Comparison of ENCODE assay signal across 11 cellular contexts in genomic region chr3:42667523-42668402, GRCh38. TPM values are rescaled to one million over a fixed set of nuclear protein-coding genes. Genes with fewer than 3 reads are reported as not detected.
DNase-seq lines count a peak whose midpoint lies in the region; ATAC-seq, FAIRE-seq and TF ChIP-seq lines count a peak whose summit lies in the region.
"Had no signal": no experiment of that assay in that cellular context is flagged by ENCODE, and none has a peak within 500 bp of the region (broad histone marks: within the 10 kb centered on the region; RNA-seq: fewer than 3 reads in every experiment).

No MANE protein-coding gene starts in this region.

- no peak overlapping the region for H3K27ac Mint-ChIP-seq in CD14-positive monocyte
- no peak overlapping the region for H3K27ac Mint-ChIP-seq in WTC11
- H3K27ac Mint-ChIP-seq: CD8-positive, alpha-beta T cell had no signal

- POLR2A ChIA-PET in WTC11 (lab: Charles Lee) = interaction anchor here (1.0 kb wide), 1 partner anchor 8 kb away, joined by 3 read pairs; no protein-coding TSS in a partner anchor

- H3K9ac ChIP-seq in kidney (ENCODE audit: low read length in 2 of 2) = no peak overlapping the region

- CTCF ChIA-PET in WTC11 (lab: Charles Lee) = interaction anchor here (0.5 kb wide), 1 partner anchor 162 kb away, joined by 3 read pairs; no protein-coding TSS in a partner anchor

- in situ Hi-C loops in HAP-1 (cut with MboI; ENCODE audit: low sequenced_read_pairs) = no loop called here

- no peak for ATAC-seq in WTC11
- ATAC-seq in GM19023 (IDR thresholded peaks at IDR 0.05; ENCODE audit: unreplicated experiment) = no peak
- ATAC-seq in HG02623 (IDR thresholded peaks at IDR 0.05; ENCODE audit: unreplicated experiment) = no peak
- ATAC-seq in GM21367 (IDR thresholded peaks at IDR 0.05; ENCODE audit: unreplicated experiment) = no peak
- ATAC-seq: CD8-positive, alpha-beta T cell had no signal

- H3K27me3 ChIP-seq in HAP-1 (ENCODE audit: low read depth) = no peaks in the 10 kb centered on the region
- H3K27me3 ChIP-seq: tibial nerve had no signal

- H3K4me3 Mint-ChIP-seq in CD14-positive monocyte = no peak overlapping the region
- no peak overlapping the region for H3K4me3 Mint-ChIP-seq in WTC11
- H3K4me3 Mint-ChIP-seq: CD8-positive, alpha-beta T cell had no signal

- DNase-seq in CD14-positive monocyte (ENCODE audit: low spot score) (peak; percentile 32), NCI-H1092 treated with DMSO at 0.1 percent for 48 hours (lab: John Stamatoyannopoulos, UW) (peak; percentile 65), WTC11 (ENCODE audit: low spot score) (no peak), kidney (peak; percentile 66), HAP-1 (ENCODE audit: low spot score in 2 of 2) (no peak)
- DNase-seq: CD8-positive, alpha-beta T cell had no signal

- H3K9me3 Mint-ChIP-seq in CD14-positive monocyte (peaks cover 2 to 8% (median 5%) of the 10 kb centered on the region in 7 donors), WTC11 (peaks cover 14% of the 10 kb centered on the region)
- H3K9me3 Mint-ChIP-seq: CD8-positive, alpha-beta T cell had no signal

- H3K36me3 Mint-ChIP-seq in CD14-positive monocyte = peaks cover 6 to 13% of the 10 kb centered on the region in 2 donors
- no peaks in the 10 kb centered on the region for H3K36me3 Mint-ChIP-seq in WTC11
- H3K36me3 Mint-ChIP-seq: CD8-positive, alpha-beta T cell had no signal

- TF ChIP-seq CTCF in CD14-positive monocyte (IDR thresholded peaks at IDR 0.05) = no peak
- no peak for TF ChIP-seq CTCF in WTC11 (IDR thresholded peaks at IDR 0.05)
- TF ChIP-seq CTCF in kidney (IDR thresholded peaks at IDR 0.05; ENCODE audit: borderline replicate concordance, extremely low read depth, insufficient read depth) = no peak

- H3K27me3 Mint-ChIP-seq in CD14-positive monocyte (ENCODE audit: low read depth in 3 of 3) (peaks cover 1 to 12% (median 4%) of the 10 kb centered on the region in 3 donors), WTC11 (ENCODE audit: low read depth) (peaks cover 6% of the 10 kb centered on the region)

- H3K27ac ChIP-seq in kidney (ENCODE audit: low read depth in 2 of 2, low read length in 2 of 2) = no peak overlapping the region
- H3K27ac ChIP-seq: RWPE1 had no signal

- no peak for FAIRE-seq in kidney (lab: Jason Lieb, UNC)

- intact Hi-C loops in CD14-positive monocyte (cut with micrococcal nuclease) = no loop called here
- intact Hi-C loops in kidney (cut with DNase I) = no loop called here

- H3K4me3 ChIP-seq in kidney (ENCODE audit: low read length in 2 of 2) (no peak overlapping the region), HAP-1 (no peak overlapping the region)
- H3K4me3 ChIP-seq: tibial nerve had no signal

- H3K4me1 Mint-ChIP-seq in CD14-positive monocyte (peaks cover 13% of the 10 kb centered on the region), WTC11 (peaks cover 8% of the 10 kb centered on the region)

- H3K36me3 ChIP-seq in kidney (ENCODE audit: control insufficient read depth in 1 of 2, insufficient read depth in 2 of 2, low read length in 2 of 2) (no peaks in the 10 kb centered on the region), HAP-1 (replicated peaks) (no peaks in the 10 kb centered on the region)

- H3K9me3 ChIP-seq in kidney (ENCODE audit: control insufficient read depth in 1 of 2, low read length in 2 of 2) (no peaks in the 10 kb centered on the region), HAP-1 (no peaks in the 10 kb centered on the region)
- H3K9me3 ChIP-seq: tibial nerve had no signal

- peaks cover 0 to 2% of the 10 kb centered on the region in 2 donors for H3K4me1 ChIP-seq in kidney (ENCODE audit: control insufficient read depth in 1 of 2, insufficient read depth in 1 of 2, low read depth in 1 of 2, low read length in 2 of 2)
- no peaks in the 10 kb centered on the region for H3K4me1 ChIP-seq in HAP-1

TF ChIP-seq in WTC11, 78 proteins besides CTCF, POLR2A, EP300 and RAD21:
- TF ChIP-seq ZNF281 (CRISPR knock-in tag; IDR thresholded peaks at IDR 0.05) = 0 out of 2 replicates have a peak, but pooled peaks have one; percentile 30
- no peak for TF ChIP-seq ZNF423 (CRISPR knock-in tag; IDR thresholded peaks at IDR 0.05)

RNA-seq across cellular contexts. Expression of gene ZBTB47, which starts 14.3 kb away (rescaled TPM):
- under 1 TPM; 0.35 to 0.41 TPM for polyA plus RNA-seq in CD14-positive monocyte
- total RNA-seq in WTC11 (2021) = 5.2 to 5.9 TPM (median 5.6 TPM) in 3 replicates
- 26.6 TPM for total RNA-seq in kidney
- 7.8 TPM for polyA plus RNA-seq in kidney (ENCODE audit: insufficient read depth, low read depth, low replicate concordance)

RNA-seq across cellular contexts. Expression of gene KLHL40, which starts 17.6 kb away (rescaled TPM):
- not detected for polyA plus RNA-seq in CD14-positive monocyte
- not detected in 3 replicates for total RNA-seq in WTC11 (2021)
- not detected for total RNA-seq in kidney
- polyA plus RNA-seq in kidney (ENCODE audit: insufficient read depth, low read depth, low replicate concordance) = not detected
- total RNA-seq: CD8-positive, alpha-beta T cell had no signal

RNA-seq across cellular contexts. Expression of gene HHATL, which starts 34.8 kb away (rescaled TPM):
- not detected for polyA plus RNA-seq in CD14-positive monocyte
- total RNA-seq in WTC11 (2021) = 0.21 to 0.92 TPM (median 0.60 TPM) in 3 replicates
- total RNA-seq in kidney = not detected
- not detected for polyA plus RNA-seq in kidney (ENCODE audit: insufficient read depth, low read depth, low replicate concordance)
- total RNA-seq: CD8-positive, alpha-beta T cell had no signal

Comparison
In these comparisons a context has a peak if more than half of its experiments do, and no peak if none do; other contexts are left out.
1. DNase-seq: peak in CD14-positive monocyte (single experiment), NCI-H1092 treated with DMSO at 0.1 percent for 48 hours (single experiment) and kidney (single experiment); none in WTC11 (single experiment) and HAP-1 (0 of 2).